Comparison of ENCODE assay signal across 10 cellular contexts in genomic region chr4:168933423-168933822, GRCh38.
"Had no signal": no experiment of that assay in that cellular context is flagged by ENCODE, and none has a peak within 500 bp of the region (broad histone marks: within the 10 kb centered on the region; RNA-seq: fewer than 3 reads in every experiment).

No MANE protein-coding gene starts in this region.

- H3K27ac ChIP-seq: GM23248, HL-60, KMS-11 had no signal

- H3K9me3 ChIP-seq: HAP-1 had no signal

- H3K4me1 ChIP-seq: HAP-1 had no signal

- DNase-seq: GM23248, GOT3, H7, HFFc6, IMR-90, Karpas-422, KBM-7 had no signal

- H2AFZ ChIP-seq: GM23248 had no signal

- H3K4me3 ChIP-seq: GM23248, HAP-1 had no signal

- H3K4me2 ChIP-seq: KMS-11 had no signal

- H3K9ac ChIP-seq: GM23248, KMS-11 had no signal
